In genomic region chr3:23981955-23982354, GRCh38 we compare ENCODE assay signal across 19 cellular contexts. TPM values are rescaled to one million over a fixed set of nuclear protein-coding genes. Genes with fewer than 3 reads are reported as not detected.
DNase-seq lines count a peak whose midpoint lies in the region; ATAC-seq and TF ChIP-seq lines count a peak whose summit lies in the region.
"Had no signal": no experiment of that assay in that cellular context is flagged by ENCODE, and none has a peak within 500 bp of the region (broad histone marks: within the 10 kb centered on the region; RNA-seq: fewer than 3 reads in every experiment).

No MANE protein-coding gene starts in this region.

- H3K4me1 ChIP-seq in right cardiac atrium (ENCODE audit: control insufficient read depth, insufficient read depth, low read length) (peaks cover 4% of the 10 kb centered on the region), psoas muscle (peaks cover 22% of the 10 kb centered on the region), tibial artery (peaks cover 0 to 42% (median 21%) of the 10 kb centered on the region in 4 donors)
- H3K4me1 ChIP-seq: breast epithelium, parathyroid adenoma had no signal

- intact Hi-C loops in right cardiac atrium (cut with DNase I) (no loop called here), psoas muscle (cut with DNase I) (no loop called here), tibial artery (cut with DNase I; ENCODE audit: low total_unique reads) (no loop called here)

- no peak for TF ChIP-seq CTCF in psoas muscle (IDR thresholded peaks at IDR 0.05)
- no peak for TF ChIP-seq CTCF in tibial artery (IDR thresholded peaks at IDR 0.05)

- 71% methylated on average over 5 of the region's 5 CpGs for WGBS in right cardiac atrium
- 45 to 73% (median 50%) methylated on average over 5 of the region's 5 CpGs for WGBS in psoas muscle, 3 donors

- H3K4me3 ChIP-seq in right cardiac atrium (ENCODE audit: low read length), result no peak overlapping the region
- H3K4me3 ChIP-seq in psoas muscle, result no peak overlapping the region
- no peak overlapping the region for H3K4me3 ChIP-seq in tibial artery
- H3K4me3 ChIP-seq: breast epithelium had no signal

- H3K36me3 ChIP-seq in psoas muscle (ENCODE audit: insufficient read depth in 1 of 2, low read depth in 1 of 2) (peaks cover 0 to 14% of the 10 kb centered on the region in 2 donors), tibial artery (peaks cover 9 to 14% (median 13%) of the 10 kb centered on the region in 3 donors)
- H3K36me3 ChIP-seq: breast epithelium had no signal

- H3K27ac ChIP-seq in right cardiac atrium (ENCODE audit: low read length) (no peak overlapping the region), psoas muscle (no peak overlapping the region), tibial artery (no peak overlapping the region)
- H3K27ac ChIP-seq: breast epithelium, parathyroid adenoma had no signal

- H3K9me3 ChIP-seq in right cardiac atrium (ENCODE audit: control insufficient read depth, low read length), result no peaks in the 10 kb centered on the region
- no peaks in the 10 kb centered on the region for H3K9me3 ChIP-seq in psoas muscle
- H3K9me3 ChIP-seq in tibial artery, result no peaks in the 10 kb centered on the region
- H3K9me3 ChIP-seq: breast epithelium had no signal

- ATAC-seq in right cardiac atrium, result peak; percentile 51 to 53
- ATAC-seq in psoas muscle, result peak; percentile 25 to 41 (median 34)

- H3K27me3 ChIP-seq in right cardiac atrium (ENCODE audit: control insufficient read depth, insufficient read depth) (no peaks in the 10 kb centered on the region), psoas muscle (ENCODE audit: insufficient read depth in 3 of 3, low read length in 2 of 3) (no peaks in the 10 kb centered on the region), tibial artery (no peaks in the 10 kb centered on the region)
- H3K27me3 ChIP-seq: breast epithelium had no signal

- DNase-seq in NCI-H748 (lab: John Stamatoyannopoulos, UW; ENCODE audit: unreplicated experiment) (peak; percentile 13), NCI-H748 treated with DMSO at 0.1 percent for 48 hours (lab: John Stamatoyannopoulos, UW) (no peak), SK-N-DZ (ENCODE audit: low spot score) (peak; percentile 12), right cardiac atrium (peak in 1 of 3 donors; percentile 54), psoas muscle (no peak), tibial artery (no peak), NCI-H128 (lab: John Stamatoyannopoulos, UW; ENCODE audit: unreplicated experiment) (no peak), NCI-H446 (lab: John Stamatoyannopoulos, UW) (no peak)
- DNase-seq: activated CD4-positive, alpha-beta T cell treated with anti-CD3 and anti-CD28 coated beads for 4 hours; activated effector memory CD4-positive, alpha-beta T cell treated with Interleukin-2 at 50 U/mL for 16 hours; erythroblast; KG1; MV-4-11; natural killer cell; NCI-H187 treated with DMSO at 0.1 percent for 48 hours; NCI-H2227 treated with DMSO at 0.1 percent for 48 hours; SW 1271 had no signal

RNA-seq across cellular contexts. Expression of gene NR1D2, which starts 36.9 kb away (rescaled TPM):
- polyA plus RNA-seq in SK-N-DZ (2014; cell fraction: cytosol; rRNA removed), result 19.2 and 22.6 TPM in 2 replicates
- polyA plus RNA-seq in SK-N-DZ (2014; cell fraction: nucleus; rRNA removed), result 11.1 and 19.1 TPM in 2 replicates
- 10 to 100 TPM; 23.9 to 54.7 (median 37.1) TPM for total RNA-seq in right cardiac atrium
- polyA plus RNA-seq in right cardiac atrium, result 11.9 TPM
- total RNA-seq in psoas muscle, result 10 to 100 TPM; 31.7 to 79.6 (median 44.8) TPM
- 10 to 100 TPM in 2 of 3 donors, 1 to 10 TPM in 1; 4.9 to 26.1 (median 13.7) TPM for polyA plus RNA-seq in psoas muscle

Comparison
In these comparisons a context has a peak if more than half of its experiments do, and no peak if none do; other contexts are left out.
1. DNase-seq: peak in NCI-H748 (single experiment) and SK-N-DZ (single experiment); none in NCI-H748 treated with DMSO at 0.1 percent for 48 hours (single experiment), psoas muscle (0 of 2), tibial artery (0 of 2), NCI-H128 (single experiment) and NCI-H446 (0 of 2).